2 cellular contexts compared by ENCODE assay signal in genomic region chr20:35264755-35265154, GRCh38.
TF ChIP-seq lines count a peak whose summit lies in the region.

No MANE protein-coding gene starts in this region.

TF ChIP-seq in HCT116, 20 proteins besides CTCF, POLR2A, EP300 and RAD21:
- no peak for TF ChIP-seq FOSL1 (IDR thresholded peaks at IDR 0.05; ENCODE audit: low read depth)
- TF ChIP-seq, protein P1, sequence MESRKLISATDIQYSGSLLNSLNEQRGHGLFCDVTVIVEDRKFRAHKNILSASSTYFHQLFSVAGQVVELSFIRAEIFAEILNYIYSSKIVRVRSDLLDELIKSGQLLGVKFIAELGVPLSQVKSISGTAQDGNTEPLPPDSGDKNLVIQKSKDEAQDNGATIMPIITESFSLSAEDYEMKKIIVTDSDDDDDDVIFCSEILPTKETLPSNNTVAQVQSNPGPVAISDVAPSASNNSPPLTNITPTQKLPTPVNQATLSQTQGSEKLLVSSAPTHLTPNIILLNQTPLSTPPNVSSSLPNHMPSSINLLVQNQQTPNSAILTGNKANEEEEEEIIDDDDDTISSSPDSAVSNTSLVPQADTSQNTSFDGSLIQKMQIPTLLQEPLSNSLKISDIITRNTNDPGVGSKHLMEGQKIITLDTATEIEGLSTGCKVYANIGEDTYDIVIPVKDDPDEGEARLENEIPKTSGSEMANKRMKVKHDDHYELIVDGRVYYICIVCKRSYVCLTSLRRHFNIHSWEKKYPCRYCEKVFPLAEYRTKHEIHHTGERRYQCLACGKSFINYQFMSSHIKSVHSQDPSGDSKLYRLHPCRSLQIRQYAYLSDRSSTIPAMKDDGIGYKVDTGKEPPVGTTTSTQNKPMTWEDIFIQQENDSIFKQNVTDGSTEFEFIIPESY (IDR thresholded peaks at IDR 0.05; ENCODE audit: extremely low read depth, insufficient replicate concordance, low read length): no peak
- TF ChIP-seq EZH2 (IDR thresholded peaks at IDR 0.05): no peak
- no peak for TF ChIP-seq SP1 (IDR thresholded peaks at IDR 0.05; ENCODE audit: low read depth)
- TF ChIP-seq ZFX (IDR thresholded peaks at IDR 0.05): no peak
- no peak for TF ChIP-seq SIN3A (IDR thresholded peaks at IDR 0.05; ENCODE audit: low read depth)
- TF ChIP-seq POLR2AphosphoS5 (IDR thresholded peaks at IDR 0.05; ENCODE audit: low read depth, low read length): no peak

TF ChIP-seq in endothelial cell of umbilical vein, 7 proteins besides CTCF, POLR2A, EP300 and RAD21:
- TF ChIP-seq GATA2 (IDR thresholded peaks at IDR 0.05; ENCODE audit: insufficient read depth, insufficient read length, low read depth, low read length) (no peak), POLR2AphosphoS5 (IDR thresholded peaks at IDR 0.05; ENCODE audit: insufficient read depth, low read depth, low read length) (no peak), EZH2 (IDR thresholded peaks at IDR 0.05; ENCODE audit: borderline replicate concordance, low read depth, low read length, severe bottlenecking) (no peak)
